In genomic region chr19:15098505-15098904, GRCh38 we compare ENCODE assay signal across 17 cellular contexts. TPM values are rescaled to one million over a fixed set of nuclear protein-coding genes. Genes with fewer than 3 reads are reported as not detected.
DNase-seq lines count a peak whose midpoint lies in the region; TF ChIP-seq lines count a peak whose summit lies in the region.
"Had no signal": no experiment of that assay in that cellular context is flagged by ENCODE, and none has a peak within 500 bp of the region (broad histone marks: within the 10 kb centered on the region; RNA-seq: fewer than 3 reads in every experiment).

No MANE protein-coding gene starts in this region.

- H3K4me3 ChIP-seq in esophagus squamous epithelium = no peak overlapping the region

- no peak overlapping the region for H3K4me3 Mint-ChIP-seq in H9
- H3K4me3 Mint-ChIP-seq in endothelial cell (ENCODE audit: unreplicated experiment) = peak overlapping the region; percentile 19
- H3K4me3 Mint-ChIP-seq in type B pancreatic cell = peak overlapping the region; percentile 44
- no peak overlapping the region for H3K4me3 Mint-ChIP-seq in T-helper 2 cell treated with Interferon-gamma antibody and Interleukin-4, amounts not matched to agents 5 μg/mL and 100 μg/mL, for 36 hours
- H3K4me3 Mint-ChIP-seq: CD4-positive, alpha-beta memory T cell; HFFc6 had no signal

- H3K9ac ChIP-seq in H9 (ENCODE audit: extremely low read depth, insufficient read length, low read length) = no peak overlapping the region

- H3K27me3 ChIP-seq in H9 (ENCODE audit: insufficient read depth, low read length) = no peaks in the 10 kb centered on the region
- no peaks in the 10 kb centered on the region for H3K27me3 ChIP-seq in esophagus squamous epithelium
- H3K27me3 ChIP-seq: BE2C had no signal

- no peak overlapping the region for H2BK15ac ChIP-seq in H9 (ENCODE audit: low read depth, low read length)

- H4K20me1 ChIP-seq in H9 (ENCODE audit: control insufficient read depth, insufficient read depth, insufficient read length) = no peaks in the 10 kb centered on the region

- H3K9me3 Mint-ChIP-seq in H9 (peaks cover 14% of the 10 kb centered on the region in 2 experiments), endothelial cell (ENCODE audit: unreplicated experiment) (peaks cover 2% of the 10 kb centered on the region), type B pancreatic cell (peaks cover 7% of the 10 kb centered on the region)
- peaks cover 7% of the 10 kb centered on the region for H3K9me3 Mint-ChIP-seq in T-helper 2 cell treated with Interferon-gamma antibody and Interleukin-4, amounts not matched to agents 5 μg/mL and 100 μg/mL, for 36 hours

- H3K79me1 ChIP-seq in H9 (ENCODE audit: insufficient read depth, low read depth, low read length, poor library complexity, severe bottlenecking) = no peaks in the 10 kb centered on the region

- H3K18ac ChIP-seq in H9 (ENCODE audit: insufficient read length, low read depth, low read length) = no peak overlapping the region

- H3K27ac Mint-ChIP-seq in H9 = no peak overlapping the region
- no peak overlapping the region for H3K27ac Mint-ChIP-seq in endothelial cell (ENCODE audit: unreplicated experiment)
- H3K27ac Mint-ChIP-seq in type B pancreatic cell = peak overlapping the region; percentile 93
- no peak overlapping the region for H3K27ac Mint-ChIP-seq in T-helper 2 cell treated with Interferon-gamma antibody and Interleukin-4, amounts not matched to agents 5 μg/mL and 100 μg/mL, for 36 hours
- H3K27ac Mint-ChIP-seq: HFFc6 had no signal

- TF ChIP-seq CTCF in H9 (conservative IDR thresholded peaks at IDR 0.05) (no peak), endothelial cell (IDR thresholded peaks at IDR 0.05; ENCODE audit: unreplicated experiment) (no peak), esophagus squamous epithelium (IDR thresholded peaks at IDR 0.05) (no peak), type B pancreatic cell (conservative IDR thresholded peaks at IDR 0.05) (no peak)

- no peak overlapping the region for H4K91ac ChIP-seq in H9 (ENCODE audit: insufficient read length, low read depth, low read length)

- intact Hi-C loops in esophagus squamous epithelium (cut with DNase I) = no loop called here

- no peak overlapping the region for H2AK5ac ChIP-seq in H9 (ENCODE audit: insufficient read length, low read length)

- no peak overlapping the region for H3K4ac ChIP-seq in H9 (ENCODE audit: low read depth, low read length)

- TF ChIP-seq POLR2A in esophagus squamous epithelium (IDR thresholded peaks at IDR 0.05) = no peak

- no peaks in the 10 kb centered on the region for H3K9me3 ChIP-seq in H9 (ENCODE audit: control insufficient read depth, low read depth, low read length)
- H3K9me3 ChIP-seq in esophagus squamous epithelium = peaks cover 0 to 5% (median 0%) of the 10 kb centered on the region in 3 donors

- no peak overlapping the region for H3K27ac ChIP-seq in H9 (ENCODE audit: insufficient read length, low read depth, low read length)
- peak overlapping the region; percentile 65 to 79 (median 73) for H3K27ac ChIP-seq in esophagus squamous epithelium
- H3K27ac ChIP-seq: C4-2B had no signal

- no peaks in the 10 kb centered on the region for H3K36me3 ChIP-seq in esophagus squamous epithelium
- H3K36me3 ChIP-seq: BE2C had no signal

- H3K4me1 Mint-ChIP-seq in H9 (no peaks in the 10 kb centered on the region), endothelial cell (ENCODE audit: unreplicated experiment) (peaks cover 10% of the 10 kb centered on the region), type B pancreatic cell (ENCODE audit: unreplicated experiment) (no peaks in the 10 kb centered on the region)
- no peaks in the 10 kb centered on the region for H3K4me1 Mint-ChIP-seq in T-helper 2 cell treated with Interferon-gamma antibody and Interleukin-4, amounts not matched to agents 5 μg/mL and 100 μg/mL, for 36 hours (ENCODE audit: low read depth)
- H3K4me1 Mint-ChIP-seq: CD4-positive, alpha-beta memory T cell had no signal

- no peak overlapping the region for H4K5ac ChIP-seq in H9 (ENCODE audit: insufficient read length, low read depth, low read length)

- H2BK12ac ChIP-seq in H9 (ENCODE audit: insufficient read length, low read depth, low read length) = no peak overlapping the region

- H2BK20ac ChIP-seq in H9 (ENCODE audit: low read depth, low read length, poor library complexity, severe bottlenecking) = no peak overlapping the region

- H3K14ac ChIP-seq in H9 (ENCODE audit: insufficient read depth, low read length) = no peak overlapping the region

- no peaks in the 10 kb centered on the region for H3K79me2 ChIP-seq in H9 (ENCODE audit: insufficient read depth, low read length)

- H3K36me3 Mint-ChIP-seq in H9 (ENCODE audit: insufficient read depth in 1 of 3, low read depth in 3 of 3) (peaks cover 0 to 5% (median 2%) of the 10 kb centered on the region in 3 experiments; a peak in 2 of 7 replicates), endothelial cell (ENCODE audit: low read depth, unreplicated experiment) (no peaks in the 10 kb centered on the region), type B pancreatic cell (no peaks in the 10 kb centered on the region)
- H3K36me3 Mint-ChIP-seq in T-helper 2 cell treated with Interferon-gamma antibody and Interleukin-4, amounts not matched to agents 5 μg/mL and 100 μg/mL, for 36 hours (ENCODE audit: low read depth) = no peaks in the 10 kb centered on the region

- H3K4me2 ChIP-seq in H9 (ENCODE audit: insufficient read depth, insufficient read length, low read length) = no peak overlapping the region

- no peak overlapping the region for H4K8ac ChIP-seq in H9 (replicated peaks; ENCODE audit: insufficient read length, low read depth, low read length)

- no peak overlapping the region for H2BK5ac ChIP-seq in H9 (ENCODE audit: insufficient read length, low read length)

- H3K27me3 Mint-ChIP-seq in H9 (ENCODE audit: low read depth) = peaks cover 2% of the 10 kb centered on the region; the same call in 1 of the 2 replicates
- H3K27me3 Mint-ChIP-seq in endothelial cell (ENCODE audit: unreplicated experiment) = peaks cover 14% of the 10 kb centered on the region
- H3K27me3 Mint-ChIP-seq in type B pancreatic cell = no peaks in the 10 kb centered on the region
- no peaks in the 10 kb centered on the region for H3K27me3 Mint-ChIP-seq in T-helper 2 cell treated with Interferon-gamma antibody and Interleukin-4, amounts not matched to agents 5 μg/mL and 100 μg/mL, for 36 hours (ENCODE audit: low read depth)

- no peak overlapping the region for H3K23ac ChIP-seq in H9 (ENCODE audit: insufficient read length, low read depth, low read length)

- WGBS in H9 (ENCODE audit: extremely low coverage, insufficient read length, low lambda C conversion rate) = no CpG with 5 or more reads among the region's 10 CpGs
- WGBS in esophagus squamous epithelium, 2 donors = 63 to 66% methylated on average over 7 to 9 of the region's 10 CpGs

- H3K4me1 ChIP-seq in H9 (ENCODE audit: insufficient read depth, low read length) (no peaks in the 10 kb centered on the region), esophagus squamous epithelium (peaks cover 0 to 14% (median 0%) of the 10 kb centered on the region in 3 donors)
- H3K4me1 ChIP-seq: BE2C had no signal

- no peaks in the 10 kb centered on the region for H3K23me2 ChIP-seq in H9 (ENCODE audit: insufficient read length, low read depth, low read length, poor library complexity, severe bottlenecking)

- DNase-seq in H9 (no peak), endothelial cell (ENCODE audit: low spot score) (no peak), esophagus squamous epithelium (lab: John Stamatoyannopoulos, UW) (no peak), type B pancreatic cell (ENCODE audit: extremely low spot score, unreplicated experiment) (no peak), AG08396 (ENCODE audit: low spot score) (no peak), hypothalamus (lab: John Stamatoyannopoulos, UW) (no peak)
- DNase-seq in T-helper 2 cell treated with Interferon-gamma antibody and Interleukin-4, amounts not matched to agents 5 μg/mL and 100 μg/mL, for 36 hours (ENCODE audit: low spot score) = no peak
- DNase-seq: BE2C; CD4-positive, alpha-beta memory T cell; DMS79 treated with DMSO at 0.1 percent for 48 hours; EL; GDM1; HCEC 1CT; HFFc6 had no signal

- H2AFZ ChIP-seq in H9 (ENCODE audit: low read length) = no peak overlapping the region

- H2BK120ac ChIP-seq in H9 (ENCODE audit: low read depth, low read length, poor library complexity, severe bottlenecking) = peak overlapping the region; percentile 19

- no peak overlapping the region for H3T11ph ChIP-seq in H9 (ENCODE audit: low read length)

- H3K56ac ChIP-seq in H9 (ENCODE audit: insufficient read length, low read depth, low read length) = peak overlapping the region; percentile 70

RNA-seq across cellular contexts. Expression of gene SYDE1, which starts 8.7 kb away (rescaled TPM):
- 19.3 and 21.4 TPM in 2 replicates for total RNA-seq in H9 (2021)
- total RNA-seq in endothelial cell (ENCODE audit: unreplicated experiment) = 43.5 TPM
- 10 to 100 TPM in 1 of 4 donors, 1 to 10 TPM in 3; 1.4 to 10.3 (median 4.6) TPM for total RNA-seq in esophagus squamous epithelium
- 7.3 and 23.7 TPM in 2 replicates for total RNA-seq in type B pancreatic cell (ENCODE audit: low replicate concordance)
- total RNA-seq: CD4-positive, alpha-beta memory T cell had no signal

RNA-seq across cellular contexts. Expression of gene OR1I1, which starts 16.5 kb away (rescaled TPM):
- total RNA-seq in H9 (2021) (not detected in 2 replicates), endothelial cell (ENCODE audit: unreplicated experiment) (not detected), esophagus squamous epithelium (not detected), type B pancreatic cell (ENCODE audit: low replicate concordance) (not detected in 2 replicates)
- total RNA-seq: CD4-positive, alpha-beta memory T cell; H1; HFFc6; HT1080 had no signal

RNA-seq across cellular contexts. Expression of gene CASP14, which starts 49.2 kb away (rescaled TPM):
- total RNA-seq in H9 (2021) = not detected in 2 replicates
- not detected for total RNA-seq in endothelial cell (ENCODE audit: unreplicated experiment)
- under 1 TPM in 2 of 4 donors, not detected in 2; 0.42 to 0.44 TPM for total RNA-seq in esophagus squamous epithelium
- not detected in 2 replicates for total RNA-seq in type B pancreatic cell (ENCODE audit: low replicate concordance)
- total RNA-seq: CD4-positive, alpha-beta memory T cell; H1; HFFc6 had no signal

Comparison
In these comparisons a context has a peak if more than half of its experiments do, and no peak if none do; other contexts are left out.
1. H3K4me3 Mint-ChIP-seq: peak in endothelial cell (single experiment) and type B pancreatic cell (single experiment); none in H9 (0 of 2) and T-helper 2 cell treated with Interferon-gamma antibody and Interleukin-4, amounts not matched to agents 5 μg/mL and 100 μg/mL, for 36 hours (single experiment).